In genomic region chr3:152097120-152097519, GRCh38 we compare ENCODE assay signal across 24 cellular contexts.
DNase-seq lines count a peak whose midpoint lies in the region; ATAC-seq, FAIRE-seq and TF ChIP-seq lines count a peak whose summit lies in the region.
"Had no signal": no experiment of that assay in that cellular context is flagged by ENCODE, and none has a peak within 500 bp of the region (broad histone marks: within the 10 kb centered on the region; RNA-seq: fewer than 3 reads in every experiment).

No MANE protein-coding gene starts in this region.

- no peak overlapping the region for H3K27ac Mint-ChIP-seq in GM23338
- no peak overlapping the region for H3K27ac Mint-ChIP-seq in activated CD8-positive, alpha-beta memory T cell treated with anti-CD3 and anti-CD28 coated beads, Interleukin-2, amount 10 ng/mL, durations not matched to agents 7 days and 5 days
- H3K27ac Mint-ChIP-seq: CD8-positive, alpha-beta memory T cell; HFFc6 had no signal

- TF ChIP-seq CTCF in GM23338 (conservative IDR thresholded peaks at IDR 0.05; ENCODE audit: low read depth in 2 of 2) (no peak), bronchial epithelial cell (IDR thresholded peaks at IDR 0.05; ENCODE audit: insufficient read depth, low read length, severe bottlenecking) (no peak), gastroesophageal sphincter (IDR thresholded peaks at IDR 0.05) (no peak), stomach (IDR thresholded peaks at IDR 0.05) (no peak)

- peaks cover 6% of the 10 kb centered on the region; the same call in 2 of the 3 replicates for H3K4me1 Mint-ChIP-seq in GM23338
- peaks cover 7% of the 10 kb centered on the region for H3K4me1 Mint-ChIP-seq in activated CD8-positive, alpha-beta memory T cell treated with anti-CD3 and anti-CD28 coated beads, Interleukin-2, amount 10 ng/mL, durations not matched to agents 7 days and 5 days

- no peak for TF ChIP-seq POLR2A in gastroesophageal sphincter (IDR thresholded peaks at IDR 0.05)
- no peak for TF ChIP-seq POLR2A in stomach (IDR thresholded peaks at IDR 0.05)

- TF ChIP-seq EP300 in gastroesophageal sphincter (IDR thresholded peaks at IDR 0.05), result peak; percentile 60
- TF ChIP-seq EP300 in stomach (IDR thresholded peaks at IDR 0.05), result peak; percentile 59

- intact Hi-C loops in stomach (cut with DNase I; ENCODE audit: low total_unique reads), result no loop called here

- H3K4me2 ChIP-seq in GM23338, result no peak overlapping the region

- H3K27me3 ChIP-seq in GM23338 (ENCODE audit: insufficient read depth) (no peaks in the 10 kb centered on the region), bronchial epithelial cell (ENCODE audit: control insufficient read depth, insufficient read depth, low read length) (no peaks in the 10 kb centered on the region), gastroesophageal sphincter (no peaks in the 10 kb centered on the region), stomach (no peaks in the 10 kb centered on the region)
- H3K27me3 ChIP-seq: SJCRH30 had no signal

- 26 to 33% methylated on average over 2 of the region's 2 CpGs for WGBS in gastroesophageal sphincter (ENCODE audit: low coverage in 1 of 2), 2 donors
- 53 to 79% (median 77%) methylated on average over 2 of the region's 2 CpGs for WGBS in stomach, 5 donors

- no peaks in the 10 kb centered on the region for H3K9me3 Mint-ChIP-seq in GM23338
- H3K9me3 Mint-ChIP-seq in activated CD8-positive, alpha-beta memory T cell treated with anti-CD3 and anti-CD28 coated beads, Interleukin-2, amount 10 ng/mL, durations not matched to agents 7 days and 5 days (ENCODE audit: low read depth), result no peaks in the 10 kb centered on the region
- H3K9me3 Mint-ChIP-seq: HFFc6 had no signal

- H3K4me1 ChIP-seq in GM23338 (ENCODE audit: insufficient read depth) (peaks cover 10% of the 10 kb centered on the region; the same call in 1 of the 2 replicates), gastroesophageal sphincter (peaks cover 0 to 23% (median 10%) of the 10 kb centered on the region in 3 donors), stomach (peaks cover 0 to 13% (median 3%) of the 10 kb centered on the region in 4 donors)
- H3K4me1 ChIP-seq: SJCRH30 had no signal

- ATAC-seq in GM23338 (no peak), gastroesophageal sphincter (no peak), GM21723 (IDR thresholded peaks at IDR 0.05; ENCODE audit: unreplicated experiment) (no peak)
- no peak for ATAC-seq in activated CD8-positive, alpha-beta memory T cell treated with anti-CD3 and anti-CD28 coated beads, Interleukin-2, amount 10 ng/mL, durations not matched to agents 7 days and 5 days
- ATAC-seq: Panc1 had no signal

- no peak for FAIRE-seq in bronchial epithelial cell (lab: Jason Lieb, UNC)
- FAIRE-seq: A204.1 had no signal

- H3F3A ChIP-seq in GM23338 (replicated peaks; ENCODE audit: low read depth), result no peaks in the 10 kb centered on the region

- no peaks in the 10 kb centered on the region for H3K9me2 ChIP-seq in GM23338 (ENCODE audit: insufficient read depth)

- H3K36me3 ChIP-seq in GM23338 (ENCODE audit: insufficient read depth), result no peaks in the 10 kb centered on the region
- H3K36me3 ChIP-seq in bronchial epithelial cell (ENCODE audit: control insufficient read depth, insufficient read depth, low read length), result no peaks in the 10 kb centered on the region
- H3K36me3 ChIP-seq in gastroesophageal sphincter, result no peaks in the 10 kb centered on the region
- H3K36me3 ChIP-seq in stomach, result no peaks in the 10 kb centered on the region
- H3K36me3 ChIP-seq: SJCRH30 had no signal

- no peak overlapping the region for H3K4me3 Mint-ChIP-seq in GM23338
- H3K4me3 Mint-ChIP-seq in activated CD8-positive, alpha-beta memory T cell treated with anti-CD3 and anti-CD28 coated beads, Interleukin-2, amount 10 ng/mL, durations not matched to agents 7 days and 5 days, result no peak overlapping the region
- H3K4me3 Mint-ChIP-seq: CD8-positive, alpha-beta memory T cell; HFFc6 had no signal

- no peak overlapping the region for H3K4me3 ChIP-seq in GM23338
- no peak overlapping the region for H3K4me3 ChIP-seq in bronchial epithelial cell (ENCODE audit: low read depth, low read length)
- no peak overlapping the region for H3K4me3 ChIP-seq in gastroesophageal sphincter
- H3K4me3 ChIP-seq in stomach, result no peak overlapping the region
- H3K4me3 ChIP-seq: SJCRH30 had no signal

- H3K36me3 Mint-ChIP-seq in GM23338 (ENCODE audit: low read depth), result no peaks in the 10 kb centered on the region
- H3K36me3 Mint-ChIP-seq in activated CD8-positive, alpha-beta memory T cell treated with anti-CD3 and anti-CD28 coated beads, Interleukin-2, amount 10 ng/mL, durations not matched to agents 7 days and 5 days, result no peaks in the 10 kb centered on the region
- H3K36me3 Mint-ChIP-seq: CD8-positive, alpha-beta memory T cell had no signal

- H3K27ac ChIP-seq in GM23338 (ENCODE audit: low read depth), result no peak overlapping the region
- peak overlapping the region; percentile 15 to 78 (median 72) for H3K27ac ChIP-seq in gastroesophageal sphincter
- peak overlapping the region in 2 of 5 donors; percentile 21 to 79 for H3K27ac ChIP-seq in stomach
- H3K27ac ChIP-seq: C4-2B, SJCRH30 had no signal

- no peaks in the 10 kb centered on the region for H3K27me3 Mint-ChIP-seq in GM23338 (ENCODE audit: insufficient read depth, low read depth, poor library complexity)
- peaks cover 3% of the 10 kb centered on the region for H3K27me3 Mint-ChIP-seq in activated CD8-positive, alpha-beta memory T cell treated with anti-CD3 and anti-CD28 coated beads, Interleukin-2, amount 10 ng/mL, durations not matched to agents 7 days and 5 days

- H2AFZ ChIP-seq in GM23338, result peak overlapping the region; percentile 6; the same call in 1 of the 2 replicates

- DNase-seq in GM23338 (ENCODE audit: low spot score) (no peak), bronchial epithelial cell (ENCODE audit: low read depth) (peak; percentile 71), stomach (no peak), HCEC 1CT (no peak)
- DNase-seq in activated CD8-positive, alpha-beta memory T cell treated with anti-CD3 and anti-CD28 coated beads, Interleukin-2, amount 50 U/mL, for 48 hours, result no peak
- no peak for DNase-seq in activated CD8-positive, alpha-beta memory T cell treated with anti-CD3 and anti-CD28 coated beads, Interleukin-2, amount 10 ng/mL, durations not matched to agents 7 days and 5 days
- DNase-seq: Calu3; CD8-positive, alpha-beta memory T cell; DMS153; GDM1; H7; HFFc6; Karpas-422; NCI-H1048; NCI-H146; NCI-H2029; NCI-H2171; NCI-H524 treated with DMSO at 0.1 percent for 48 hours had no signal

- CTCF ChIA-PET in activated CD8-positive, alpha-beta memory T cell treated with anti-CD3 and anti-CD28 coated beads, Interleukin-2, amount 10 ng/mL, durations not matched to agents 7 days and 5 days (lab: Charles Lee), result no interaction called here

- H3K9me3 ChIP-seq in gastroesophageal sphincter (no peaks in the 10 kb centered on the region), stomach (no peaks in the 10 kb centered on the region)
- H3K9me3 ChIP-seq: SJCRH30 had no signal

- no peaks in the 10 kb centered on the region for H3K79me2 ChIP-seq in GM23338 (replicated peaks; ENCODE audit: insufficient read depth)

- no peaks in the 10 kb centered on the region for H4K20me1 ChIP-seq in GM23338 (replicated peaks; ENCODE audit: insufficient read depth)

TF ChIP-seq in GM23338, 12 proteins besides CTCF, POLR2A, EP300 and RAD21 (continues in another document):
- no peak for TF ChIP-seq EZH2 (IDR thresholded peaks at IDR 0.05; ENCODE audit: low read depth, unreplicated experiment)
- no peak for TF ChIP-seq CREB1 (CRISPR knock-in tag; IDR thresholded peaks at IDR 0.05; ENCODE audit: low read depth)
- no peak for TF ChIP-seq ZNF114 (CRISPR knock-in tag; IDR thresholded peaks at IDR 0.05)
- TF ChIP-seq EZH2phosphoT487 (IDR thresholded peaks at IDR 0.05; ENCODE audit: unreplicated experiment), result no peak
- no peak for TF ChIP-seq ZNF331 (CRISPR knock-in tag; IDR thresholded peaks at IDR 0.05; ENCODE audit: low read depth)
- TF ChIP-seq JUNB (IDR thresholded peaks at IDR 0.05; ENCODE audit: unreplicated experiment), result no peak
- no peak for TF ChIP-seq ETS1 (IDR thresholded peaks at IDR 0.05)
- TF ChIP-seq POLR2AphosphoS5 (IDR thresholded peaks at IDR 0.05; ENCODE audit: low read depth), result no peak
